Comparison of ENCODE assay signal across 20 cellular contexts in the genomic region with DNA sequence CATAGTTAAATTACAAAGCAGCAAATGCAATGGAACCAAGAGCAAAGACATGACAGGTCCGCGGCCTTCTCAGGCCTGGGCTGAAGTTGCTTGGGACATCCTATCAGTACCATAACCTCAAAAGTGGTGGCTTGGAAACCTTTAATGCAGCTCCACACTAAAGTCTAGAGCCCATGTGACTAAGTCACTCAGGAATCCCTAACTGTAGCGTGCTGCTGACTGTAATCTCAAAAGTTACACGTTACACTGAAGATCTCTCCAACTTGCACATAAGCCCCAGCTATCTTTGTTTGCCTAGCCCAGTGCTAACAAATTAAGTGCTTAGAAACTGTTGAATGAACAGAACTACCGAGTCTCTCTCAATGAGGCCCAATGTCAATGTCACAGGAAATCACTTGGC. TPM values are rescaled to one million over a fixed set of nuclear protein-coding genes. Genes with fewer than 3 reads are reported as not detected.
A peak's percentile ranks its signal among the peaks of the same experiment; 100 is the strongest.
DNase-seq lines count a peak whose midpoint lies in the region; ATAC-seq, FAIRE-seq and TF ChIP-seq lines count a peak whose summit lies in the region.
"Had no signal": no experiment of that assay in that cellular context is flagged by ENCODE, and none has a peak within 500 bp of the region (broad histone marks: within the 10 kb centered on the region; RNA-seq: fewer than 3 reads in every experiment).

No MANE protein-coding gene starts in this region.

- H3K4me2 ChIP-seq in A549 (no peak overlapping the region), BLaER1 (no peak overlapping the region)

- no peak for TF ChIP-seq CTCF in A549 (IDR thresholded peaks at IDR 0.05)
- TF ChIP-seq CTCF in nephron progenitor cell (IDR thresholded peaks at IDR 0.05) = no peak

- H3K9me3 ChIP-seq in A549 (no peaks in the 10 kb centered on the region), BLaER1 (no peaks in the 10 kb centered on the region)

- FAIRE-seq in A549 (lab: Jason Lieb, UNC) = no peak
- FAIRE-seq: G401.6 had no signal

- ATAC-seq in A549 = no peak
- ATAC-seq in HG03135 (IDR thresholded peaks at IDR 0.05; ENCODE audit: unreplicated experiment) = no peak
- ATAC-seq: Panc1 had no signal

- DNase-seq in A549 (ENCODE audit: low read depth in 1 of 2, low spot score in 1 of 2) (no peak), amniotic epithelial cell (ENCODE audit: low read depth) (peak; percentile 35), iris pigment epithelial cell (ENCODE audit: low read depth) (peak; percentile 17), Kasumi-1 (lab: John Stamatoyannopoulos, UW) (no peak), nephron progenitor cell (no peak)
- DNase-seq in stimulated activated naive CD4-positive, alpha-beta T cell treated with Interleukin-2 at 50 U/mL for 16 hours (lab: John Stamatoyannopoulos, UW) = no peak
- DNase-seq: AML-193, H7, HFFc6, MM.1S, NCI-H1105, NCI-H2081, NCI-H2171 treated with DMSO at 0.1 percent for 48 hours, NCI-H446 treated with DMSO at 0.1 percent for 48 hours had no signal

- H4K20me1 ChIP-seq in BLaER1 = peaks cover 26% of the 10 kb centered on the region

- no peak for TF ChIP-seq RAD21 in A549 (conservative IDR thresholded peaks at IDR 0.05 in 1 of 2, IDR thresholded peaks at IDR 0.05 in 1 of 2)

- H3K27me3 ChIP-seq in BLaER1 = no peaks in the 10 kb centered on the region

- H3K27ac ChIP-seq in A549 (no peak overlapping the region), BLaER1 (no peak overlapping the region)
- H3K27ac ChIP-seq: SK-N-MC had no signal

- no peak for TF ChIP-seq POLR2A in A549 (IDR thresholded peaks at IDR 0.05; ENCODE audit: low read length)

- H3K4me1 Mint-ChIP-seq in nephron progenitor cell = no peaks in the 10 kb centered on the region
- H3K4me1 Mint-ChIP-seq: CD14-positive monocyte had no signal

- peaks cover 100% of the 10 kb centered on the region for H3K36me3 ChIP-seq in BLaER1

- POLR2A ChIA-PET in A549 (lab: Yijun Ruan, JAX) = interaction anchor here (0.8 kb wide), 1 partner anchor 47 kb away, joined by 3 read pairs; a partner anchor contains a TSS

- H3K9me3 Mint-ChIP-seq in nephron progenitor cell = no peaks in the 10 kb centered on the region
- H3K9me3 Mint-ChIP-seq: HFFc6 had no signal

- H3K27me3 Mint-ChIP-seq in nephron progenitor cell (ENCODE audit: low read depth, poor library complexity) = peaks cover 3% of the 10 kb centered on the region

- no peak overlapping the region for H3K4me3 Mint-ChIP-seq in nephron progenitor cell
- H3K4me3 Mint-ChIP-seq: CD14-positive monocyte, HFFc6 had no signal

- H3K36me3 Mint-ChIP-seq in nephron progenitor cell (ENCODE audit: low read depth) = peaks cover 72% of the 10 kb centered on the region

- H3K27ac Mint-ChIP-seq in nephron progenitor cell = no peak overlapping the region
- H3K27ac Mint-ChIP-seq: HFFc6 had no signal

- H3K4me3 ChIP-seq in A549 (no peak overlapping the region), BLaER1 (no peak overlapping the region)
- H3K4me3 ChIP-seq: SK-N-MC had no signal

- WGBS in A549 (ENCODE audit: missing lambda C conversion rate) = 95% methylated on average over 5 of the region's 5 CpGs

- no peak for TF ChIP-seq EP300 in A549 (IDR thresholded peaks at IDR 0.05)

- CTCF ChIA-PET in A549 (lab: Yijun Ruan, JAX) = interaction anchor here (0.6 to 1.6 kb wide), 6 partner anchors 11 to 142 kb away, joined by 3 to 5 read pairs (median 4); no protein-coding TSS in a partner anchor

- 0 out of 2 replicates have a peak overlapping the region, but pooled peaks have one; percentile 6 for H3K9ac ChIP-seq in BLaER1

- H3K4me1 ChIP-seq in A549 = no peaks in the 10 kb centered on the region
- H3K4me1 ChIP-seq in BLaER1 = no peaks in the 10 kb centered on the region

TF ChIP-seq in A549, 52 proteins besides CTCF, POLR2A, EP300 and RAD21:
- TF ChIP-seq POLR2AphosphoS2 (conservative IDR thresholded peaks at IDR 0.05; ENCODE audit: low read length) = 0 out of 2 replicates have a peak, but pooled peaks have one; percentile 69
- TF ChIP-seq NR3C1 (IDR thresholded peaks at IDR 0.05) = no peak
- TF ChIP-seq CBX8 (IDR thresholded peaks at IDR 0.05) = no peak
- TF ChIP-seq, protein P1, sequence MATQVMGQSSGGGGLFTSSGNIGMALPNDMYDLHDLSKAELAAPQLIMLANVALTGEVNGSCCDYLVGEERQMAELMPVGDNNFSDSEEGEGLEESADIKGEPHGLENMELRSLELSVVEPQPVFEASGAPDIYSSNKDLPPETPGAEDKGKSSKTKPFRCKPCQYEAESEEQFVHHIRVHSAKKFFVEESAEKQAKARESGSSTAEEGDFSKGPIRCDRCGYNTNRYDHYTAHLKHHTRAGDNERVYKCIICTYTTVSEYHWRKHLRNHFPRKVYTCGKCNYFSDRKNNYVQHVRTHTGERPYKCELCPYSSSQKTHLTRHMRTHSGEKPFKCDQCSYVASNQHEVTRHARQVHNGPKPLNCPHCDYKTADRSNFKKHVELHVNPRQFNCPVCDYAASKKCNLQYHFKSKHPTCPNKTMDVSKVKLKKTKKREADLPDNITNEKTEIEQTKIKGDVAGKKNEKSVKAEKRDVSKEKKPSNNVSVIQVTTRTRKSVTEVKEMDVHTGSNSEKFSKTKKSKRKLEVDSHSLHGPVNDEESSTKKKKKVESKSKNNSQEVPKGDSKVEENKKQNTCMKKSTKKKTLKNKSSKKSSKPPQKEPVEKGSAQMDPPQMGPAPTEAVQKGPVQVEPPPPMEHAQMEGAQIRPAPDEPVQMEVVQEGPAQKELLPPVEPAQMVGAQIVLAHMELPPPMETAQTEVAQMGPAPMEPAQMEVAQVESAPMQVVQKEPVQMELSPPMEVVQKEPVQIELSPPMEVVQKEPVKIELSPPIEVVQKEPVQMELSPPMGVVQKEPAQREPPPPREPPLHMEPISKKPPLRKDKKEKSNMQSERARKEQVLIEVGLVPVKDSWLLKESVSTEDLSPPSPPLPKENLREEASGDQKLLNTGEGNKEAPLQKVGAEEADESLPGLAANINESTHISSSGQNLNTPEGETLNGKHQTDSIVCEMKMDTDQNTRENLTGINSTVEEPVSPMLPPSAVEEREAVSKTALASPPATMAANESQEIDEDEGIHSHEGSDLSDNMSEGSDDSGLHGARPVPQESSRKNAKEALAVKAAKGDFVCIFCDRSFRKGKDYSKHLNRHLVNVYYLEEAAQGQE (IDR thresholded peaks at IDR 0.05) = no peak
- TF ChIP-seq ZC3H11A (IDR thresholded peaks at IDR 0.05) = no peak
- no peak for TF ChIP-seq ZSCAN20 (CRISPR knock-in tag; IDR thresholded peaks at IDR 0.05)

RNA-seq across cellular contexts. Expression of a gene that starts 27.8 kb away (rescaled TPM):
- polyA plus RNA-seq in A549 (2011; rRNA removed) (175 and 180 TPM in 2 replicates), A549 (2017; fragmentation: RNase III; extraction: RNeasy Plus Mini Kit Qiagen cat#74134 plus additional on column Dnase treatment) (121 to 133 TPM (median 121 TPM) in 3 replicates)
- polyA plus RNA-seq in A549 (2012; cell fraction: cytosol; rRNA removed) = 104 and 114 TPM in 2 replicates
- 70.5 and 76.3 TPM in 2 replicates for polyA plus RNA-seq in A549 (2012; cell fraction: nucleus; rRNA removed)
- polyA minus RNA-seq in A549 (2011; rRNA and poly(A)+ RNA removed) = 128 and 136 TPM in 2 replicates

RNA-seq across cellular contexts. Expression of a gene that starts 28.3 kb away (rescaled TPM):
- 62.9 and 67.6 TPM in 2 replicates for polyA plus RNA-seq in A549 (2011; rRNA removed)
- 38.2 and 49.2 TPM in 2 replicates for polyA plus RNA-seq in A549 (2012; cell fraction: cytosol; rRNA removed)
- polyA plus RNA-seq in A549 (2012; cell fraction: nucleus; rRNA removed) = 26.4 and 43.8 TPM in 2 replicates
- polyA plus RNA-seq in A549 (2017; fragmentation: RNase III; extraction: RNeasy Plus Mini Kit Qiagen cat#74134 plus additional on column Dnase treatment) = 71.9 to 81.2 TPM (median 72.8 TPM) in 3 replicates
- polyA minus RNA-seq in A549 (2011; rRNA and poly(A)+ RNA removed) = 24.1 and 26.2 TPM in 2 replicates

RNA-seq across cellular contexts. Expression of a gene that starts 47.3 kb away (rescaled TPM):
- polyA plus RNA-seq in A549 (2011; rRNA removed) (448 and 683 TPM in 2 replicates), A549 (2017; fragmentation: RNase III; extraction: RNeasy Plus Mini Kit Qiagen cat#74134 plus additional on column Dnase treatment) (527 to 609 TPM (median 557 TPM) in 3 replicates)
- polyA plus RNA-seq in A549 (2012; cell fraction: cytosol; rRNA removed) = 405 and 410 TPM in 2 replicates
- polyA plus RNA-seq in A549 (2012; cell fraction: nucleus; rRNA removed) = 229 and 230 TPM in 2 replicates
- 196 and 215 TPM in 2 replicates for polyA minus RNA-seq in A549 (2011; rRNA and poly(A)+ RNA removed)

Comparison
In these comparisons a context has a peak if more than half of its experiments do, and no peak if none do; other contexts are left out.
1. DNase-seq: peak in amniotic epithelial cell (single experiment) and iris pigment epithelial cell (single experiment); none in A549 (0 of 2), stimulated activated naive CD4-positive, alpha-beta T cell treated with Interleukin-2 at 50 U/mL for 16 hours (single experiment), Kasumi-1 (0 of 2) and nephron progenitor cell (single experiment).